24 cellular contexts compared by ENCODE assay signal in genomic region chr6:54102239-54102638, GRCh38. TPM values are rescaled to one million over a fixed set of nuclear protein-coding genes. Genes with fewer than 3 reads are reported as not detected.
A peak's percentile ranks its signal among the peaks of the same experiment; 100 is the strongest.
DNase-seq lines count a peak whose midpoint lies in the region; ATAC-seq and TF ChIP-seq lines count a peak whose summit lies in the region.
"Had no signal": no experiment of that assay in that cellular context is flagged by ENCODE, and none has a peak within 500 bp of the region (broad histone marks: within the 10 kb centered on the region; RNA-seq: fewer than 3 reads in every experiment).

No MANE protein-coding gene starts in this region.

- in situ Hi-C loops in gastrocnemius medialis (cut with MboI; ENCODE audit: low sequenced_read_pairs in 4 of 4) = no loop called here

- H3K27me3 ChIP-seq in gastrocnemius medialis (no peaks in the 10 kb centered on the region), body of pancreas (no peaks in the 10 kb centered on the region)

- ATAC-seq in gastrocnemius medialis = no peak
- ATAC-seq in body of pancreas = no peak
- ATAC-seq in HG03354 (IDR thresholded peaks at IDR 0.05; ENCODE audit: poor library complexity, severe bottlenecking, unreplicated experiment) = no peak
- ATAC-seq: CD8-positive, alpha-beta T cell; PC-3; T-helper 17 cell had no signal

- peak; percentile 37 for DNase-seq in NCI-H1105 treated with DMSO at 0.1 percent for 48 hours (lab: John Stamatoyannopoulos, UW)
- DNase-seq in NCI-H1105 (lab: John Stamatoyannopoulos, UW) = no peak
- peak; percentile 10 for DNase-seq in NCI-H510A (lab: John Stamatoyannopoulos, UW)
- DNase-seq in fibroblast of pulmonary artery (ENCODE audit: low read depth) = peak; percentile 18
- no peak for DNase-seq in gastrocnemius medialis
- DNase-seq in NCI-H2029 treated with DMSO at 0.1 percent for 48 hours (lab: John Stamatoyannopoulos, UW) = no peak
- no peak for DNase-seq in body of pancreas
- DNase-seq: AML-193; C1 segment of cervical spinal cord; CD8-positive, alpha-beta T cell; EL; GF-D8; KBM-7; NCI-H1092; NCI-H1694; NCI-H2081 treated with DMSO at 0.1 percent for 48 hours; NCI-H446 treated with DMSO at 0.1 percent for 48 hours; PC-3; SHP77; SW 1271; T-helper 17 cell had no signal

- H3K4me1 ChIP-seq in gastrocnemius medialis = peaks cover 76 to 83% of the 10 kb centered on the region in 2 donors
- H3K4me1 ChIP-seq in body of pancreas = no peaks in the 10 kb centered on the region

- H3K9me3 ChIP-seq in gastrocnemius medialis = no peaks in the 10 kb centered on the region
- H3K9me3 ChIP-seq in body of pancreas = no peaks in the 10 kb centered on the region

- TF ChIP-seq POLR2A in gastrocnemius medialis (IDR thresholded peaks at IDR 0.05) = no peak
- TF ChIP-seq POLR2A in body of pancreas (IDR thresholded peaks at IDR 0.05) = no peak

- TF ChIP-seq CTCF in fibroblast of pulmonary artery (IDR thresholded peaks at IDR 0.05; ENCODE audit: low read length, missing control alignments) (no peak), gastrocnemius medialis (IDR thresholded peaks at IDR 0.05 in 4 of 5, conservative IDR thresholded peaks at IDR 0.05 in 1 of 5) (no peak), body of pancreas (IDR thresholded peaks at IDR 0.05) (no peak)

- H3K4me3 ChIP-seq in fibroblast of pulmonary artery (replicated peaks; ENCODE audit: low read depth, low read length) = no peak overlapping the region
- H3K4me3 ChIP-seq in gastrocnemius medialis = no peak overlapping the region
- no peak overlapping the region for H3K4me3 ChIP-seq in body of pancreas
- H3K4me3 ChIP-seq: SK-N-MC had no signal

- H3K36me3 ChIP-seq in gastrocnemius medialis (no peaks in the 10 kb centered on the region), body of pancreas (replicated peaks in 1 of 2; ENCODE audit: insufficient read depth in 1 of 2, low read depth in 2 of 2) (no peaks in the 10 kb centered on the region)

- 34 to 39% methylated on average over 1 of the region's 1 CpG for WGBS in body of pancreas, 2 donors

- intact Hi-C loops in gastrocnemius medialis (cut with DNase I; ENCODE audit: low total_unique reads) = no loop called here
- intact Hi-C loops in body of pancreas (cut with DNase I) = no loop called here

- H3K27ac ChIP-seq in gastrocnemius medialis (peak overlapping the region in 3 of 4 donors; percentile 62 to 87 (median 75)), body of pancreas (no peak overlapping the region)

RNA-seq across cellular contexts. Expression of gene MLIP, which starts 9.0 kb away (rescaled TPM):
- 100 to 1,000 TPM; 130 to 200 (median 160) TPM for total RNA-seq in gastrocnemius medialis
- total RNA-seq in body of pancreas = under 1 TPM; under 0.01 to 0.33 TPM
- total RNA-seq: CD8-positive, alpha-beta T cell; PC-3; RPMI7951; T-helper 17 cell had no signal

Comparison
In these comparisons a context has a peak if more than half of its experiments do, and no peak if none do; other contexts are left out.
1. DNase-seq: peak in NCI-H1105 treated with DMSO at 0.1 percent for 48 hours (single experiment), NCI-H510A (single experiment) and fibroblast of pulmonary artery (single experiment); none in NCI-H1105 (single experiment), gastrocnemius medialis (0 of 2), NCI-H2029 treated with DMSO at 0.1 percent for 48 hours (single experiment) and body of pancreas (0 of 4).
2. H3K27ac ChIP-seq: peak in gastrocnemius medialis (3 of 4); none in body of pancreas (0 of 4).
3. RNA of gene MLIP, which starts 9.0 kb away (total RNA-seq): 130 to 200 TPM in gastrocnemius medialis; under 0.01 to 0.33 TPM in body of pancreas; every median in the first group is over 10 times any median in the second.